8 cellular contexts compared by ENCODE assay signal in the genomic region with DNA sequence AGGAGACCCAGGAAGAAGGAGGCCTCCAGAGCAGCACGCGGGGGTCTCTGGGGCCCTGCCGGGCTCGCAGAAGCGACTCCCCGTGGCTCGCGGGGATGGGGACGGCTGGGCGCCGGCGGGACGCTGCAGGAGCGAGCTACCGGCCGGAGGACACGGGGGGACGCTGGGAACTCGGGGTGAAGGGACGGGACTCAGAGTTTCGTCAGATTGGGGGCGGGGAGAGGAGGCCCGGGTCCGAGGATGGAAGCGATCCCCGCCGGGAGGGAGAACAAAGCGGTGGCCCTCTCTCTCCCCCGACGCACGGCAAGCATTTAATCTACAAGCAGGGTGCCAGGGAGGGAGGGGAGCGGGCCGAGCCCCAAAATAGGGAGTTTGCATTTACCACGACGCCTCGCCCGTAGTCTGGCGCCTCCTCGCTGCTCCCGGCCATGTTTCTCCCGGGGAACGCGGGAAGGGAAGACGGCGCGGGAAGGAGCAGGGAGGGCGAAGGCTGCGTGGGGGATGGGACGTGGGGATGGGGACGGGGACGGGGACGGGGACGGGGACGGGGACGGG. TPM values are rescaled to one million over a fixed set of nuclear protein-coding genes. Genes with fewer than 3 reads are reported as not detected.
DNase-seq lines count a peak whose midpoint lies in the region; ATAC-seq, FAIRE-seq and TF ChIP-seq lines count a peak whose summit lies in the region.

PRTFDC1 (minus strand) TSS at position 461 of the 555 bp plus-strand sequence; CDS start at position 430, 31 bp downstream.

- peak within 1 kb of the TSS; percentile 13 to 36 for H3K27ac ChIP-seq in kidney (ENCODE audit: low read depth in 2 of 2, low read length in 2 of 2)

- H3K4me3 ChIP-seq in GM12864 (ENCODE audit: low read depth, low read length) = peak within 1 kb of the TSS; percentile 62
- H3K4me3 ChIP-seq in kidney (ENCODE audit: low read length in 2 of 2) = peak within 1 kb of the TSS; percentile 53 to 64

- peaks cover 0 to 5% of the 10 kb centered on the region in 2 donors for H3K4me1 ChIP-seq in kidney (ENCODE audit: control insufficient read depth in 1 of 2, insufficient read depth in 1 of 2, low read depth in 1 of 2, low read length in 2 of 2)

- no peaks in the 10 kb centered on the region for H3K9me3 ChIP-seq in kidney (ENCODE audit: control insufficient read depth in 1 of 2, low read length in 2 of 2)

- TF ChIP-seq CTCF in GM12864 (IDR thresholded peaks at IDR 0.05; ENCODE audit: low read depth, low read length, missing control alignments) = no peak
- peak; percentile 21 for TF ChIP-seq CTCF in kidney (IDR thresholded peaks at IDR 0.05; ENCODE audit: borderline replicate concordance, extremely low read depth, insufficient read depth)

- DNase-seq in 8988T (peak; percentile 61), GM12864 (ENCODE audit: low read depth) (no peak), SK-N-DZ (ENCODE audit: low spot score) (peak; percentile 29), kidney (peak; percentile 88), foreskin melanocyte (no peak)
- peak; percentile 22 for DNase-seq in central memory CD4-positive, alpha-beta T cell
- DNase-seq in stimulated activated CD4-positive, alpha-beta T cell treated with anti-CD3 and anti-CD28 coated beads, Interleukin-4, amount 100 ng/mL, for 24 hours = peak; percentile 14

- intact Hi-C loops in kidney (cut with DNase I) = no loop called here

- no peaks in the 10 kb centered on the region for H3K36me3 ChIP-seq in kidney (ENCODE audit: control insufficient read depth in 1 of 2, insufficient read depth in 2 of 2, low read length in 2 of 2)

- ATAC-seq in HG02885 (IDR thresholded peaks at IDR 0.05; ENCODE audit: poor library complexity, unreplicated experiment) = peak; percentile 37

- H3K9ac ChIP-seq in kidney (ENCODE audit: low read length in 2 of 2) = peak within 1 kb of the TSS; percentile 49 to 55

- FAIRE-seq in kidney (lab: Jason Lieb, UNC) = no peak

RNA-seq across cellular contexts. Expression of gene PRTFDC1, which starts in this region (rescaled TPM):
- polyA plus RNA-seq in SK-N-DZ (2014; cell fraction: cytosol; rRNA removed) = 9.1 and 9.4 TPM in 2 replicates
- 3.8 and 7.4 TPM in 2 replicates for polyA plus RNA-seq in SK-N-DZ (2014; cell fraction: nucleus; rRNA removed)
- total RNA-seq in kidney = 3.8 TPM
- 6.1 TPM for polyA plus RNA-seq in kidney (ENCODE audit: insufficient read depth, low read depth, low replicate concordance)

Comparison
In these comparisons a context has a peak if more than half of its experiments do, and no peak if none do; other contexts are left out.
1. DNase-seq: peak in 8988T (single experiment), SK-N-DZ (single experiment), central memory CD4-positive, alpha-beta T cell (single experiment), kidney (single experiment) and stimulated activated CD4-positive, alpha-beta T cell treated with anti-CD3 and anti-CD28 coated beads, Interleukin-4, amount 100 ng/mL, for 24 hours (single experiment); none in GM12864 (single experiment) and foreskin melanocyte (single experiment).